20 cellular contexts compared by ENCODE assay signal in genomic region chr19:34386645-34387445, GRCh38.
"Had no signal": no experiment of that assay in that cellular context is flagged by ENCODE, and none has a peak within 500 bp of the region (broad histone marks: within the 10 kb centered on the region; RNA-seq: fewer than 3 reads in every experiment).

No MANE protein-coding gene starts in this region.

- H3K4me3 Mint-ChIP-seq: activated T-cell treated with anti-CD3 and anti-CD28 coated beads, Interleukin-2, amount 50 U/mL, for 72 hours; naive thymus-derived CD8-positive, alpha-beta T cell; type B pancreatic cell had no signal

- DNase-seq: activated CD4-positive, alpha-beta T cell treated with anti-CD3 and anti-CD28 coated beads for 1 hour; activated CD8-positive, alpha-beta memory T cell treated with anti-CD3 and anti-CD28 coated beads, Interleukin-2, amount 50 U/mL, for 48 hours; activated T-cell treated with anti-CD3 and anti-CD28 coated beads, Interleukin-2, amount 50 U/mL, for 72 hours; adrenal gland; erythroblast; gastrocnemius medialis; heart right ventricle; left lung; mammary epithelial cell; mucosa of descending colon; naive thymus-derived CD8-positive, alpha-beta T cell; occipital lobe; stimulated activated CD4-positive, alpha-beta T cell treated with anti-CD3 and anti-CD28 coated beads, Interleukin-15, amount 100 ng/mL, for 24 hours; stimulated activated CD4-positive, alpha-beta T cell treated with anti-CD3 and anti-CD28 coated beads, Interleukin-4, amount 100 ng/mL, for 1 hour; stimulated activated naive CD4-positive, alpha-beta T cell; T-helper 1 cell had no signal

- H3K9me3 Mint-ChIP-seq: activated T-cell treated with anti-CD3 and anti-CD28 coated beads, Interleukin-2, amount 50 U/mL, for 72 hours; naive thymus-derived CD8-positive, alpha-beta T cell; type B pancreatic cell had no signal

- H3K27me3 Mint-ChIP-seq: naive thymus-derived CD8-positive, alpha-beta T cell; type B pancreatic cell had no signal

- H3K4me3 ChIP-seq: adrenal gland, gastrocnemius medialis, heart right ventricle, left lung, mucosa of descending colon, right atrium auricular region, suprapubic skin had no signal

- H3K27ac ChIP-seq: adrenal gland, heart right ventricle, left lung, right atrium auricular region, suprapubic skin had no signal

- H3K9me3 ChIP-seq: adrenal gland, gastrocnemius medialis, heart right ventricle, left lung, mucosa of descending colon, right atrium auricular region, suprapubic skin had no signal

- ATAC-seq: gastrocnemius medialis; heart right ventricle; left lung; mucosa of descending colon; naive thymus-derived CD8-positive, alpha-beta T cell; SK-N-SH treated with all-trans-retinoic acid at 6 μM for 48 hours had no signal

- H3K27ac Mint-ChIP-seq: activated T-cell treated with anti-CD3 and anti-CD28 coated beads, Interleukin-2, amount 50 U/mL, for 72 hours; type B pancreatic cell had no signal

- H3K4me1 ChIP-seq: heart right ventricle, left lung, right atrium auricular region, suprapubic skin had no signal

- H3K27me3 ChIP-seq: adrenal gland, gastrocnemius medialis, heart right ventricle, left lung, right atrium auricular region, suprapubic skin had no signal
